18 cellular contexts compared by ENCODE assay signal in genomic region chr22:48901324-48901723, GRCh38.
"Had no signal": no experiment of that assay in that cellular context is flagged by ENCODE, and none has a peak within 500 bp of the region (broad histone marks: within the 10 kb centered on the region; RNA-seq: fewer than 3 reads in every experiment).

No MANE protein-coding gene starts in this region.

- H3K27ac Mint-ChIP-seq: mesothelial cell of epicardium; natural killer cell; stimulated activated naive B cell treated with anti-CD40 and anti-IgM and Interleukin-4, amounts not matched to agents 10 μg/mL and 1 μg/mL and 100 μg/mL, for 72 hours; stimulated activated naive CD8-positive, alpha-beta T cell treated with anti-CD3 and anti-CD28 coated beads, Interleukin-15, amount 100 ng/mL, for 72 hours had no signal

- H3K36me3 ChIP-seq: heart left ventricle, pancreas, prostate gland, right lobe of liver, tibial nerve had no signal

- H3K27me3 ChIP-seq: pancreas, right lobe of liver, testis, tibial nerve had no signal

- H3K27ac ChIP-seq: dorsolateral prefrontal cortex, heart left ventricle, pancreas, prostate gland, right lobe of liver, testis, tibial nerve had no signal

- H3K4me3 Mint-ChIP-seq: mesothelial cell of epicardium; natural killer cell; neural crest cell; stimulated activated naive B cell treated with anti-CD40 and anti-IgM and Interleukin-4, amounts not matched to agents 10 μg/mL and 1 μg/mL and 100 μg/mL, for 72 hours; stimulated activated naive CD8-positive, alpha-beta T cell treated with anti-CD3 and anti-CD28 coated beads, Interleukin-15, amount 100 ng/mL, for 72 hours had no signal

- H3K4me1 Mint-ChIP-seq: mesothelial cell of epicardium; natural killer cell; neural crest cell; stimulated activated naive B cell treated with anti-CD40 and anti-IgM and Interleukin-4, amounts not matched to agents 10 μg/mL and 1 μg/mL and 100 μg/mL, for 72 hours; stimulated activated naive CD8-positive, alpha-beta T cell treated with anti-CD3 and anti-CD28 coated beads, Interleukin-15, amount 100 ng/mL, for 72 hours had no signal

- ATAC-seq: heart left ventricle; natural killer cell; pancreas; right lobe of liver; stimulated activated naive B cell treated with anti-CD40 and anti-IgM and Interleukin-4, amounts not matched to agents 10 μg/mL and 1 μg/mL and 100 μg/mL, for 72 hours; stimulated activated naive CD8-positive, alpha-beta T cell treated with anti-CD3 and anti-CD28 coated beads, Interleukin-15, amount 100 ng/mL, for 72 hours had no signal

- H3K36me3 Mint-ChIP-seq: mesothelial cell of epicardium; natural killer cell; stimulated activated naive B cell treated with anti-CD40 and anti-IgM and Interleukin-4, amounts not matched to agents 10 μg/mL and 1 μg/mL and 100 μg/mL, for 72 hours had no signal

- H3K9me3 Mint-ChIP-seq: mesothelial cell of epicardium; natural killer cell; neural crest cell; stimulated activated naive CD8-positive, alpha-beta T cell treated with anti-CD3 and anti-CD28 coated beads, Interleukin-15, amount 100 ng/mL, for 72 hours had no signal

- H3K4me3 ChIP-seq: dorsolateral prefrontal cortex, heart left ventricle, pancreas, prostate gland, right lobe of liver, testis, tibial nerve had no signal

- H3K9me3 ChIP-seq: heart left ventricle, pancreas, prostate gland, right lobe of liver, testis, tibial nerve had no signal

- H3K4me1 ChIP-seq: heart left ventricle, pancreas, prostate gland, right lobe of liver, testis had no signal

- DNase-seq: cortex of kidney; effector CD8-positive, alpha-beta T cell; foreskin melanocyte; hippocampal formation; kidney glomerular epithelial cell; natural killer cell; pancreas; stimulated activated CD4-positive, alpha-beta T cell treated with anti-CD3 and anti-CD28 coated beads, Interleukin-4, amount 100 ng/mL, for 4 hours; stimulated activated naive B cell treated with anti-CD40 and anti-IgM and Interleukin-4, amounts not matched to agents 10 μg/mL and 1 μg/mL and 100 μg/mL, for 72 hours; stimulated activated naive CD8-positive, alpha-beta T cell treated with anti-CD3 and anti-CD28 coated beads, Interleukin-15, amount 100 ng/mL, for 72 hours; testis had no signal
